ENCODE assay signal across 8 cellular contexts in genomic region chr15:73305331-73306211, GRCh38.
DNase-seq lines count a peak whose midpoint lies in the region; ATAC-seq, FAIRE-seq and TF ChIP-seq lines count a peak whose summit lies in the region.

No MANE protein-coding gene starts in this region.

- H3K36me3 ChIP-seq in bronchial epithelial cell (ENCODE audit: control insufficient read depth, insufficient read depth, low read length) (no peaks in the 10 kb centered on the region), left lung (peaks cover 0 to 35% of the 10 kb centered on the region in 2 donors)

- no peak overlapping the region for H3K4me3 Mint-ChIP-seq in activated T-helper 2 cell treated with anti-CD3 and anti-CD28 coated beads, Interferon-gamma antibody, Interleukin-2, Interleukin-4, amounts not matched to agents 10 μg/mL and 5 μg/mL and 100 μg/mL, durations not matched to agents 14 hours and 24 hours and 36 hours (ENCODE audit: low read depth)

- H3K4me3 ChIP-seq in bronchial epithelial cell (ENCODE audit: low read depth, low read length): no peak overlapping the region
- H3K4me3 ChIP-seq in left lung: no peak overlapping the region

- no peaks in the 10 kb centered on the region for H3K27me3 ChIP-seq in bronchial epithelial cell (ENCODE audit: control insufficient read depth, insufficient read depth, low read length)
- no peaks in the 10 kb centered on the region for H3K27me3 ChIP-seq in left lung

- intact Hi-C loops in left lung (cut with DNase I): no loop called here
- intact Hi-C loops in activated T-helper 2 cell treated with anti-CD3 and anti-CD28 coated beads, Interferon-gamma antibody, Interleukin-2, Interleukin-4, amounts not matched to agents 10 μg/mL and 5 μg/mL and 100 μg/mL, durations not matched to agents 14 hours and 24 hours and 36 hours (cut with micrococcal nuclease): loop anchor here (5.0 kb wide), 1 partner anchor 332 kb away; no protein-coding TSS in a partner anchor

- no peaks in the 10 kb centered on the region for H3K9me3 Mint-ChIP-seq in activated T-helper 2 cell treated with anti-CD3 and anti-CD28 coated beads, Interferon-gamma antibody, Interleukin-2, Interleukin-4, amounts not matched to agents 10 μg/mL and 5 μg/mL and 100 μg/mL, durations not matched to agents 14 hours and 24 hours and 36 hours

- peak; percentile 66 for TF ChIP-seq CTCF in bronchial epithelial cell (IDR thresholded peaks at IDR 0.05; ENCODE audit: insufficient read depth, low read length, severe bottlenecking)
- TF ChIP-seq CTCF in left lung (IDR thresholded peaks at IDR 0.05): peak; percentile 23 to 30

- H3K27ac ChIP-seq in left lung: no peak overlapping the region

- no peaks in the 10 kb centered on the region for H3K36me3 Mint-ChIP-seq in activated T-helper 2 cell treated with anti-CD3 and anti-CD28 coated beads, Interferon-gamma antibody, Interleukin-2, Interleukin-4, amounts not matched to agents 10 μg/mL and 5 μg/mL and 100 μg/mL, durations not matched to agents 14 hours and 24 hours and 36 hours (ENCODE audit: low read depth)

- peaks cover 17% of the 10 kb centered on the region for H3K4me1 Mint-ChIP-seq in activated T-helper 2 cell treated with anti-CD3 and anti-CD28 coated beads, Interferon-gamma antibody, Interleukin-2, Interleukin-4, amounts not matched to agents 10 μg/mL and 5 μg/mL and 100 μg/mL, durations not matched to agents 14 hours and 24 hours and 36 hours (ENCODE audit: low read depth)

- H3K27ac Mint-ChIP-seq in activated T-helper 2 cell treated with anti-CD3 and anti-CD28 coated beads, Interferon-gamma antibody, Interleukin-2, Interleukin-4, amounts not matched to agents 10 μg/mL and 5 μg/mL and 100 μg/mL, durations not matched to agents 14 hours and 24 hours and 36 hours: no peak overlapping the region

- FAIRE-seq in bronchial epithelial cell (lab: Jason Lieb, UNC): peak; percentile 64

- DNase-seq in DMS53 treated with DMSO at 0.1 percent for 48 hours (lab: John Stamatoyannopoulos, UW; ENCODE audit: unreplicated experiment) (peak; percentile 57), HuH-7 (ENCODE audit: low spot score) (peak; percentile 79), NCI-H82 treated with DMSO at 0.1 percent for 48 hours (lab: John Stamatoyannopoulos, UW; ENCODE audit: unreplicated experiment) (peak; percentile 50), bronchial epithelial cell (ENCODE audit: low read depth) (peak; percentile 86), left lung (peak in 1 of 2 donors; percentile 49)
- no peak for DNase-seq in activated T-helper 2 cell treated with anti-CD3 and anti-CD28 coated beads, Interferon-gamma antibody, Interleukin-2, Interleukin-4, amounts not matched to agents 10 μg/mL and 5 μg/mL and 100 μg/mL, durations not matched to agents 14 hours and 24 hours and 36 hours (ENCODE audit: low spot score)

- peaks cover 3% of the 10 kb centered on the region for H3K27me3 Mint-ChIP-seq in activated T-helper 2 cell treated with anti-CD3 and anti-CD28 coated beads, Interferon-gamma antibody, Interleukin-2, Interleukin-4, amounts not matched to agents 10 μg/mL and 5 μg/mL and 100 μg/mL, durations not matched to agents 14 hours and 24 hours and 36 hours (ENCODE audit: low read depth)

- H3K4me1 ChIP-seq in left lung: peaks cover 0 to 23% of the 10 kb centered on the region in 2 donors

- H3K9me3 ChIP-seq in left lung: no peaks in the 10 kb centered on the region

- ATAC-seq in left lung (peak; percentile 99), HG02870 (IDR thresholded peaks at IDR 0.05; ENCODE audit: unreplicated experiment) (no peak), GM18870 (IDR thresholded peaks at IDR 0.05; ENCODE audit: unreplicated experiment) (no peak)
